ENCODE assay signal across 17 cellular contexts in the genomic region with DNA sequence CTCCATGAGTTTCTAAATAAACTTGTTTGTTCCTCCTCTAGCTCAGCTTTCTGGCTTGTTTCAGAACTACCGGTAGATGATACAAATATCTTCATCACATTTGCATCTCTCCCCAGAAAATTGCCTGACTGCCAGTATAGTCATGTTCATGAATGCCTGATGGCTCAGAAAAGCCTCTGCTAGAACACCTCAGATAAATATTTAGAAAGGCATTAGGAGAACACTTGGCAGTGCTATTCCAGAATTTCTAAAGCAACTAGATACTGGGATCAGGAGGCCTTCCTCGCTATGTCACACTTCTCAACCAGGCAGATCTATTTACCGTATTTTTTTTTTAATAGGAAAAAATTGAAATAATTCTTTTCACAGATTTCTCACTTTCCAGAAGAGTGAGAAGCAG.
"Had no signal": no experiment of that assay in that cellular context is flagged by ENCODE, and none has a peak within 500 bp of the region (broad histone marks: within the 10 kb centered on the region; RNA-seq: fewer than 3 reads in every experiment).

No MANE protein-coding gene starts in this region.

- ATAC-seq: activated naive CD8-positive, alpha-beta T cell treated with anti-CD3 and anti-CD28 coated beads, Interleukin-2, amount 50 U/mL, for 24 hours; left lobe of liver; mucosa of descending colon; psoas muscle; stimulated activated naive CD8-positive, alpha-beta T cell treated with anti-CD3 and anti-CD28 coated beads, Interleukin-15, Interleukin-2, amounts not matched to agents 100 U/mL and 50 U/mL, for 24 hours; T-helper 17 cell had no signal

- H3K9me3 ChIP-seq: ascending aorta, mucosa of descending colon, psoas muscle, testis had no signal

- H3K4me1 ChIP-seq: psoas muscle had no signal

- H3K27me3 Mint-ChIP-seq: activated B cell treated with CpG ODN at 0.5 μM for 24 hours; activated naive CD8-positive, alpha-beta T cell treated with anti-CD3 and anti-CD28 coated beads, Interleukin-2, amount 50 U/mL, for 24 hours; activated T-cell treated with anti-CD3 and anti-CD28 coated beads, Interleukin-2, amount 50 U/mL, for 24 hours; T-helper 17 cell had no signal

- H3K27me3 ChIP-seq: ascending aorta, dorsolateral prefrontal cortex, testis had no signal

- H3K27ac ChIP-seq: ascending aorta, dorsolateral prefrontal cortex, psoas muscle had no signal

- H3K36me3 ChIP-seq: ascending aorta had no signal

- H3K4me3 ChIP-seq: ascending aorta, dorsolateral prefrontal cortex, mucosa of descending colon, psoas muscle, testis had no signal

- DNase-seq: activated B cell treated with CpG ODN at 0.5 μM for 24 hours; activated CD4-positive, alpha-beta T cell treated with anti-CD3 and anti-CD28 coated beads, Interleukin-2, amount 50 U/mL, for 4 hours; activated gamma-delta T cell; activated naive CD8-positive, alpha-beta T cell treated with anti-CD3 and anti-CD28 coated beads, Interleukin-2, amount 50 U/mL, for 24 hours; activated T-cell treated with anti-CD3 and anti-CD28 coated beads, Interleukin-2, amount 50 U/mL, for 24 hours; dorsolateral prefrontal cortex; mammary epithelial cell; mucosa of descending colon; nephron progenitor cell; psoas muscle; stimulated activated CD4-positive, alpha-beta T cell treated with anti-CD3 and anti-CD28 coated beads, Interleukin-4, amount 100 ng/mL, for 1 hour; stimulated activated CD8-positive, alpha-beta memory T cell treated with anti-CD3 and anti-CD28 coated beads, Interleukin-4, amount 100 ng/mL, for 48 hours; stimulated activated naive CD8-positive, alpha-beta T cell treated with anti-CD3 and anti-CD28 coated beads, Interleukin-15, Interleukin-2, amounts not matched to agents 100 U/mL and 50 U/mL, for 24 hours; T-helper 17 cell; testis had no signal

- H3K27ac Mint-ChIP-seq: activated B cell treated with CpG ODN at 0.5 μM for 24 hours; activated naive CD8-positive, alpha-beta T cell treated with anti-CD3 and anti-CD28 coated beads, Interleukin-2, amount 50 U/mL, for 24 hours; activated T-cell treated with anti-CD3 and anti-CD28 coated beads, Interleukin-2, amount 50 U/mL, for 24 hours; nephron progenitor cell; T-helper 17 cell had no signal

- H3K4me3 Mint-ChIP-seq: activated B cell treated with CpG ODN at 0.5 μM for 24 hours; activated naive CD8-positive, alpha-beta T cell treated with anti-CD3 and anti-CD28 coated beads, Interleukin-2, amount 50 U/mL, for 24 hours; activated T-cell treated with anti-CD3 and anti-CD28 coated beads, Interleukin-2, amount 50 U/mL, for 24 hours; nephron progenitor cell; T-helper 17 cell had no signal

- H3K4me1 Mint-ChIP-seq: nephron progenitor cell had no signal

- H3K9me3 Mint-ChIP-seq: activated B cell treated with CpG ODN at 0.5 μM for 24 hours; activated T-cell treated with anti-CD3 and anti-CD28 coated beads, Interleukin-2, amount 50 U/mL, for 24 hours; nephron progenitor cell had no signal
